13 cellular contexts compared by ENCODE assay signal in the genomic region with DNA sequence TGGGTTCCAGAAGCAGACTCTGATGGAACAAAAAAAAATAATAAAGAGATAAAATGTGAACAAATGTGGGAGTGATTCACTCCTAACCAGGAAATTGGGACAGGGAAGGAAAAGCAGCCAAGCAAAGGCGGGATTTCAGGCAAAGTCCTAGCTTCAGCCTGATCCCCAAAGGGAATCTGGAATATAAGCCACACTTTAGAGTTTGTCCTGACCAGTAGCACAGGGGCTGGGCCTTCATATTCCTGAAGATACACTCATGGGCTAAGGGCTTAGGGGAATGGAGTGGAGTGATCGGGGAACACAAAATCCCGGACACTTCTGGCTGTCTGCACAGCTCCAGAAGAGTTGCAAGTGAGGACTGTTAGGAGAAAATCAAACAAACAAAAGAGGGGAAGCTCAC.
DNase-seq lines count a peak whose midpoint lies in the region; ATAC-seq and TF ChIP-seq lines count a peak whose summit lies in the region.
"Had no signal": no experiment of that assay in that cellular context is flagged by ENCODE, and none has a peak within 500 bp of the region (broad histone marks: within the 10 kb centered on the region; RNA-seq: fewer than 3 reads in every experiment).

No MANE protein-coding gene starts in this region.

- no peak overlapping the region for H3K4me2 ChIP-seq in mammary epithelial cell (ENCODE audit: insufficient read depth, low read depth, low read length)

- H3K9me3 ChIP-seq in mammary epithelial cell (replicated peaks; ENCODE audit: insufficient read depth, low read length) (no peaks in the 10 kb centered on the region), skeletal muscle tissue (ENCODE audit: control insufficient read depth in 3 of 3, low read length in 3 of 3) (no peaks in the 10 kb centered on the region), adrenal gland (replicated peaks in 1 of 3) (no peaks in the 10 kb centered on the region)
- H3K9me3 ChIP-seq: BLaER1 treated with 17β-estradiol and CSF1 and Interleukin-3, amounts not matched to agents 10 nM and 100 nM; ovary had no signal

- no peaks in the 10 kb centered on the region for H3K27me3 ChIP-seq in mammary epithelial cell (ENCODE audit: insufficient read depth, low read length)
- H3K27me3 ChIP-seq in skeletal muscle tissue (ENCODE audit: control insufficient read depth in 3 of 3, insufficient read depth in 3 of 3, low read length in 3 of 3): no peaks in the 10 kb centered on the region
- no peaks in the 10 kb centered on the region for H3K27me3 ChIP-seq in adrenal gland
- H3K27me3 ChIP-seq: BLaER1 treated with 17β-estradiol and CSF1 and Interleukin-3, amounts not matched to agents 10 nM and 100 nM; cardiac muscle cell; ovary had no signal

- H3K9ac ChIP-seq in mammary epithelial cell (ENCODE audit: insufficient read depth, low read length): no peak overlapping the region
- no peak overlapping the region for H3K9ac ChIP-seq in skeletal muscle tissue (ENCODE audit: low read depth in 1 of 3, low read length in 3 of 3)
- H3K9ac ChIP-seq: BLaER1 treated with 17β-estradiol and CSF1 and Interleukin-3, amounts not matched to agents 10 nM and 100 nM had no signal

- H3K27ac ChIP-seq in mammary epithelial cell (ENCODE audit: insufficient read depth, low read depth, low read length) (no peak overlapping the region), skeletal muscle tissue (ENCODE audit: low read depth, low read length) (peak overlapping the region; percentile 20), adrenal gland (peak overlapping the region in 2 of 5 donors; percentile 10 to 58)
- H3K27ac ChIP-seq: cardiac muscle cell had no signal

- in situ Hi-C loops in mammary epithelial cell (cut with MboI; ENCODE audit: low sequenced_read_pairs in 2 of 2): loop anchor here in 1 of 2 donors (25.0 kb wide), 1 partner anchor 259 kb away; no protein-coding TSS in a partner anchor

- H3K4me3 ChIP-seq in mammary epithelial cell (replicated peaks in 1 of 3; ENCODE audit: insufficient read depth in 1 of 3, low read depth in 2 of 3, low read length in 3 of 3): no peak overlapping the region
- no peak overlapping the region for H3K4me3 ChIP-seq in skeletal muscle tissue (ENCODE audit: low read length in 3 of 3)
- H3K4me3 ChIP-seq in adrenal gland: no peak overlapping the region
- H3K4me3 ChIP-seq: BLaER1 treated with 17β-estradiol and CSF1 and Interleukin-3, amounts not matched to agents 10 nM and 100 nM; cardiac muscle cell; ovary had no signal

- 100% methylated on average over 3 of the region's 3 CpGs for WGBS in mammary epithelial cell (ENCODE audit: low coverage, missing lambda C conversion rate)
- WGBS in adrenal gland, 4 donors: 78 to 88% (median 85%) methylated on average over 3 of the region's 3 CpGs

- peak; percentile 45 for ATAC-seq in left ventricle myocardium superior
- ATAC-seq in GM21723 (IDR thresholded peaks at IDR 0.05; ENCODE audit: unreplicated experiment): no peak
- no peak for ATAC-seq in GM18867 (IDR thresholded peaks at IDR 0.05; ENCODE audit: unreplicated experiment)

- no TSS peak for BruUV-seq in mammary epithelial cell (replicated peaks; lab: Mats Ljungman, UMichigan)

- H3K79me2 ChIP-seq in mammary epithelial cell (ENCODE audit: insufficient read depth, low read length): no peaks in the 10 kb centered on the region

- H3K4me1 ChIP-seq in mammary epithelial cell (ENCODE audit: insufficient read depth, low read length): no peaks in the 10 kb centered on the region
- peaks cover 5 to 6% (median 6%) of the 10 kb centered on the region in 3 donors for H3K4me1 ChIP-seq in skeletal muscle tissue (ENCODE audit: control insufficient read depth in 3 of 3, insufficient read depth in 3 of 3, low read length in 3 of 3)
- H3K4me1 ChIP-seq in adrenal gland (replicated peaks in 1 of 2): peaks cover 0 to 20% of the 10 kb centered on the region in 2 donors

- intact Hi-C loops in mammary epithelial cell (cut with micrococcal nuclease): no loop called here
- intact Hi-C loops in left ventricle myocardium superior (cut with micrococcal nuclease): loop anchor here (10.0 kb wide), 1 partner anchor 251 kb away; no protein-coding TSS in a partner anchor
- intact Hi-C loops in adrenal gland (cut with DNase I): loop anchor here in 1 of 2 donors (10.0 kb wide), 1 partner anchor 181 kb away; no protein-coding TSS in a partner anchor

- H4K20me1 ChIP-seq in mammary epithelial cell (ENCODE audit: insufficient read depth, low read length): no peaks in the 10 kb centered on the region
- H4K20me1 ChIP-seq: BLaER1 treated with 17β-estradiol and CSF1 and Interleukin-3, amounts not matched to agents 10 nM and 100 nM had no signal

- peak; percentile 50 for DNase-seq in H4 (ENCODE audit: low spot score)
- DNase-seq in mammary epithelial cell: no peak
- no peak for DNase-seq in left ventricle myocardium superior
- DNase-seq in NCI-H2107 treated with DMSO at 0.1 percent for 48 hours (lab: John Stamatoyannopoulos, UW; ENCODE audit: unreplicated experiment): no peak
- DNase-seq in adrenal gland: no peak
- DNase-seq: activated gamma-delta T cell, NCI-H2029 had no signal

- TF ChIP-seq POLR2A in adrenal gland (IDR thresholded peaks at IDR 0.05): no peak

- dilution Hi-C loops in mammary epithelial cell (cut with HindIII; ENCODE audit: low sequenced_read_pairs): no loop called here

- H3K36me3 ChIP-seq in mammary epithelial cell (ENCODE audit: insufficient read depth, low read length) (no peaks in the 10 kb centered on the region), skeletal muscle tissue (ENCODE audit: control insufficient read depth in 3 of 3, insufficient read depth in 3 of 3, low read length in 3 of 3) (no peaks in the 10 kb centered on the region), adrenal gland (replicated peaks in 1 of 2) (no peaks in the 10 kb centered on the region)
- H3K36me3 ChIP-seq: BLaER1 treated with 17β-estradiol and CSF1 and Interleukin-3, amounts not matched to agents 10 nM and 100 nM; cardiac muscle cell; ovary had no signal

- peak overlapping the region; percentile 42 for H2AFZ ChIP-seq in mammary epithelial cell (ENCODE audit: low read depth, low read length)

- CTCF ChIA-PET in mammary epithelial cell (lab: Charles Lee; ENCODE audit: low non-redundant PET): no interaction called here

- TF ChIP-seq CTCF in mammary epithelial cell (conservative IDR thresholded peaks at IDR 0.05 in 1 of 2, IDR thresholded peaks at IDR 0.05 in 1 of 2; ENCODE audit: extremely low read depth in 1 of 2, insufficient read depth in 1 of 2, low read depth in 1 of 2, low read length in 2 of 2) (no peak), adrenal gland (IDR thresholded peaks at IDR 0.05) (no peak)
